In genomic region chr12:92505373-92506340, GRCh38 we compare ENCODE assay signal across 9 cellular contexts.
A peak's percentile ranks its signal among the peaks of the same experiment; 100 is the strongest.
DNase-seq lines count a peak whose midpoint lies in the region; ATAC-seq and TF ChIP-seq lines count a peak whose summit lies in the region.
"Had no signal": no experiment of that assay in that cellular context is flagged by ENCODE, and none has a peak within 500 bp of the region (broad histone marks: within the 10 kb centered on the region; RNA-seq: fewer than 3 reads in every experiment).

No MANE protein-coding gene starts in this region.

- H2AFZ ChIP-seq in Karpas-422 (ENCODE audit: low read length) (no peak overlapping the region), neuron (ENCODE audit: low read depth, low read length) (peak overlapping the region; percentile 84)

- peak overlapping the region; percentile 69 for H3K4me3 Mint-ChIP-seq in activated CD8-positive, alpha-beta T cell treated with anti-CD3 and anti-CD28 coated beads, Interleukin-2, amount 10 ng/mL, durations not matched to agents 7 days and 5 days

- no peak overlapping the region; the same call in 1 of the 2 replicates for H3K4me3 ChIP-seq in Karpas-422 (ENCODE audit: low read length)
- peak overlapping the region in 2 of 4 donors; percentile 24 to 26 for H3K4me3 ChIP-seq in esophagus squamous epithelium
- H3K4me3 ChIP-seq in neuron (ENCODE audit: low read length): peak overlapping the region; percentile 49
- no peak overlapping the region for H3K4me3 ChIP-seq in testis
- H3K4me3 ChIP-seq: SK-N-MC had no signal

- no peaks in the 10 kb centered on the region for H3K9me3 ChIP-seq in Karpas-422 (ENCODE audit: low read length)
- no peaks in the 10 kb centered on the region for H3K9me3 ChIP-seq in esophagus squamous epithelium
- no peaks in the 10 kb centered on the region for H3K9me3 ChIP-seq in neuron (ENCODE audit: low read length)
- no peaks in the 10 kb centered on the region for H3K9me3 ChIP-seq in testis

- peak overlapping the region; percentile 92 for H3K27ac Mint-ChIP-seq in activated CD8-positive, alpha-beta T cell treated with anti-CD3 and anti-CD28 coated beads, Interleukin-2, amount 10 ng/mL, durations not matched to agents 7 days and 5 days

- no peaks in the 10 kb centered on the region for H3K79me2 ChIP-seq in Karpas-422 (ENCODE audit: low read length)

- H3K27ac ChIP-seq in Karpas-422 (ENCODE audit: low read length) (no peak overlapping the region), esophagus squamous epithelium (peak overlapping the region; percentile 50 to 84 (median 78)), testis (peak overlapping the region; percentile 22 to 64)
- H3K27ac ChIP-seq: SK-N-MC had no signal

- H3K27me3 ChIP-seq in Karpas-422 (ENCODE audit: low read length) (no peaks in the 10 kb centered on the region), esophagus squamous epithelium (no peaks in the 10 kb centered on the region), neuron (ENCODE audit: insufficient read depth, low read length) (no peaks in the 10 kb centered on the region), testis (no peaks in the 10 kb centered on the region)

- no peaks in the 10 kb centered on the region for H3K36me3 ChIP-seq in Karpas-422 (ENCODE audit: insufficient read depth, low read length)
- no peaks in the 10 kb centered on the region for H3K36me3 ChIP-seq in esophagus squamous epithelium
- H3K36me3 ChIP-seq in neuron (ENCODE audit: insufficient read depth, low read length): no peaks in the 10 kb centered on the region
- H3K36me3 ChIP-seq in testis (ENCODE audit: low read depth, missing control alignments): no peaks in the 10 kb centered on the region

- H3K27me3 Mint-ChIP-seq in activated CD8-positive, alpha-beta T cell treated with anti-CD3 and anti-CD28 coated beads, Interleukin-2, amount 10 ng/mL, durations not matched to agents 7 days and 5 days (ENCODE audit: low read depth): no peaks in the 10 kb centered on the region

- H3K4me2 ChIP-seq in Karpas-422 (ENCODE audit: low read depth, low read length, poor library complexity, severe bottlenecking): peak overlapping the region; percentile 22

- no peak overlapping the region for H3K9ac ChIP-seq in Karpas-422 (ENCODE audit: low read length)

- no peaks in the 10 kb centered on the region for H4K20me1 ChIP-seq in Karpas-422 (ENCODE audit: insufficient read depth, low read depth, low read length)

- TF ChIP-seq POLR2A in esophagus squamous epithelium (IDR thresholded peaks at IDR 0.05) (no peak), testis (IDR thresholded peaks at IDR 0.05) (no peak)

- DNase-seq in Karpas-422 (no peak), esophagus squamous epithelium (lab: John Stamatoyannopoulos, UW) (peak; percentile 3), testis (peak; percentile 81), NK-92 (lab: John Stamatoyannopoulos, UW; ENCODE audit: unreplicated experiment) (no peak), HPDE6-E6E7 (ENCODE audit: extremely low spot score) (no peak)
- DNase-seq in activated CD8-positive, alpha-beta T cell treated with anti-CD3 and anti-CD28 coated beads, Interleukin-2, amount 10 ng/mL, durations not matched to agents 7 days and 5 days: peak; percentile 56

- TF ChIP-seq CTCF in esophagus squamous epithelium (IDR thresholded peaks at IDR 0.05) (no peak), testis (IDR thresholded peaks at IDR 0.05) (no peak)

- CTCF ChIA-PET in activated CD8-positive, alpha-beta T cell treated with anti-CD3 and anti-CD28 coated beads, Interleukin-2, amount 10 ng/mL, durations not matched to agents 7 days and 5 days (lab: Charles Lee): interaction anchor here (0.7 to 6.0 kb wide), 14 partner anchors 11 to 1124 kb away, joined by 3 to 32 read pairs (median 5); no protein-coding TSS in a partner anchor

- H3K4me1 Mint-ChIP-seq in activated CD8-positive, alpha-beta T cell treated with anti-CD3 and anti-CD28 coated beads, Interleukin-2, amount 10 ng/mL, durations not matched to agents 7 days and 5 days (ENCODE audit: low read depth): peaks cover 44% of the 10 kb centered on the region

- peaks cover 4% of the 10 kb centered on the region for H3K9me3 Mint-ChIP-seq in activated CD8-positive, alpha-beta T cell treated with anti-CD3 and anti-CD28 coated beads, Interleukin-2, amount 10 ng/mL, durations not matched to agents 7 days and 5 days (ENCODE audit: insufficient read depth)

- no peaks in the 10 kb centered on the region for H3K9me2 ChIP-seq in Karpas-422 (replicated peaks; ENCODE audit: insufficient read depth, low read length)

- H3K4me1 ChIP-seq in Karpas-422 (ENCODE audit: low read length) (peaks cover 3% of the 10 kb centered on the region), esophagus squamous epithelium (peaks cover 18 to 49% (median 37%) of the 10 kb centered on the region in 3 donors), neuron (ENCODE audit: insufficient read depth, low read length) (peaks cover 23% of the 10 kb centered on the region), testis (peaks cover 29% of the 10 kb centered on the region)

- WGBS in esophagus squamous epithelium, 2 donors: 20 to 40% methylated on average over 10 of the region's 10 CpGs
- WGBS in testis, 2 donors: 40% methylated on average over 10 of the region's 10 CpGs

- H3K36me3 Mint-ChIP-seq in activated CD8-positive, alpha-beta T cell treated with anti-CD3 and anti-CD28 coated beads, Interleukin-2, amount 10 ng/mL, durations not matched to agents 7 days and 5 days (ENCODE audit: low read depth): peaks cover 14% of the 10 kb centered on the region

- ATAC-seq in GM18511 (IDR thresholded peaks at IDR 0.05; ENCODE audit: unreplicated experiment): peak; percentile 36
- ATAC-seq in activated CD8-positive, alpha-beta T cell treated with anti-CD3 and anti-CD28 coated beads, Interleukin-2, amount 10 ng/mL, durations not matched to agents 7 days and 5 days: peak; percentile 70

- POLR2A ChIA-PET in activated CD8-positive, alpha-beta T cell treated with anti-CD3 and anti-CD28 coated beads, Interleukin-2, amount 10 ng/mL, durations not matched to agents 7 days and 5 days (lab: Charles Lee): interaction anchor here (0.6 to 4.4 kb wide), 13 partner anchors 11 to 411 kb away, joined by 3 to 33 read pairs (median 4); partner anchors contain the start of gene BTG1

- intact Hi-C loops in esophagus squamous epithelium (cut with DNase I): no loop called here
- intact Hi-C loops in testis (cut with DNase I; ENCODE audit: low total_unique reads): loop anchor here (10.0 kb wide), 1 partner anchor 49 kb away; no protein-coding TSS in a partner anchor

Comparison
In these comparisons a context has a peak if more than half of its experiments do, and no peak if none do; other contexts are left out.
1. DNase-seq: peak in activated CD8-positive, alpha-beta T cell treated with anti-CD3 and anti-CD28 coated beads, Interleukin-2, amount 10 ng/mL, durations not matched to agents 7 days and 5 days (single experiment), esophagus squamous epithelium (single experiment) and testis (single experiment); none in Karpas-422 (single experiment), NK-92 (single experiment) and HPDE6-E6E7 (single experiment).